ENCODE assay signal across 16 cellular contexts in genomic region chr3:41369838-41370237, GRCh38.
DNase-seq lines count a peak whose midpoint lies in the region; ATAC-seq and TF ChIP-seq lines count a peak whose summit lies in the region.
"Had no signal": no experiment of that assay in that cellular context is flagged by ENCODE, and none has a peak within 500 bp of the region (broad histone marks: within the 10 kb centered on the region; RNA-seq: fewer than 3 reads in every experiment).

No MANE protein-coding gene starts in this region.

- no peak overlapping the region for H3K9ac ChIP-seq in neural cell (ENCODE audit: low read length)
- H3K9ac ChIP-seq: BLaER1 had no signal

- H3K4me2 ChIP-seq in neural cell (ENCODE audit: low read length): no peak overlapping the region
- H3K4me2 ChIP-seq: BLaER1 had no signal

- no peaks in the 10 kb centered on the region for H3K9me2 ChIP-seq in neural cell (ENCODE audit: insufficient read depth, low read length)

- no peak for TF ChIP-seq EP300 in neural cell (conservative IDR thresholded peaks at IDR 0.05; ENCODE audit: poor library complexity, severe bottlenecking)

- ATAC-seq in SK-N-SH treated with all-trans-retinoic acid at 6 μM for 48 hours (peak; percentile 61), HG02885 (IDR thresholded peaks at IDR 0.05; ENCODE audit: poor library complexity, unreplicated experiment) (no peak)
- ATAC-seq: right lobe of liver, T-cell had no signal

- no peaks in the 10 kb centered on the region for H3K27me3 ChIP-seq in neural cell (ENCODE audit: insufficient read depth, low read depth, low read length)
- H3K27me3 ChIP-seq: BLaER1, esophagus muscularis mucosa, right lobe of liver had no signal

- CTCF ChIA-PET in HEK293T (lab: Yijun Ruan, JAX): interaction anchor here (0.7 kb wide), 1 partner anchor 1338 kb away, joined by 4 read pairs; no protein-coding TSS in a partner anchor

- TF ChIP-seq RAD21 in neural cell (conservative IDR thresholded peaks at IDR 0.05): no peak

- no peaks in the 10 kb centered on the region for H3K9me3 ChIP-seq in neural cell (ENCODE audit: low read length)
- H3K9me3 ChIP-seq: BLaER1, right lobe of liver, thoracic aorta had no signal

- no peak overlapping the region for H2AFZ ChIP-seq in neural cell (ENCODE audit: low read depth, low read length)

- DNase-seq in HEK293T (ENCODE audit: extremely low spot score) (peak; percentile 33), NCI-H2107 (lab: John Stamatoyannopoulos, UW) (peak; percentile 3), iPS-NIHi7 (ENCODE audit: extremely low spot score) (no peak)
- no peak for DNase-seq in activated CD4-positive, alpha-beta T cell treated with anti-CD3 and anti-CD28 coated beads for 4 hours
- DNase-seq: activated gamma-delta T cell treated with Interleukin-2 at 50 U/mL for 16 hours, DMS153, mesenchymal stem cell, NCI-H2081 treated with DMSO at 0.1 percent for 48 hours, right lobe of liver, T-cell had no signal

- H4K20me1 ChIP-seq in neural cell (ENCODE audit: insufficient read depth): no peaks in the 10 kb centered on the region
- H4K20me1 ChIP-seq: BLaER1 had no signal

- POLR2A ChIA-PET in HEK293T (lab: Yijun Ruan, JAX): no interaction called here

- H3K4me3 ChIP-seq in neural cell (ENCODE audit: low read length): peak overlapping the region; percentile 38
- H3K4me3 ChIP-seq: BLaER1, esophagus muscularis mucosa, right lobe of liver, thoracic aorta had no signal

- TF ChIP-seq CTCF in neural cell (IDR thresholded peaks at IDR 0.05; ENCODE audit: poor library complexity, severe bottlenecking): no peak

- peak overlapping the region; percentile 64 for H3K27ac ChIP-seq in neural cell (ENCODE audit: low read length)
- H3K27ac ChIP-seq: BLaER1, esophagus muscularis mucosa, right lobe of liver, thoracic aorta had no signal

- H3K36me3 ChIP-seq in neural cell (ENCODE audit: insufficient read depth, low read length): no peaks in the 10 kb centered on the region
- H3K36me3 ChIP-seq: BLaER1, esophagus muscularis mucosa, right lobe of liver, thoracic aorta had no signal

- no peaks in the 10 kb centered on the region for H3F3A ChIP-seq in neural cell (ENCODE audit: insufficient read depth, low read length, poor library complexity, severe bottlenecking)

- no peaks in the 10 kb centered on the region for H3K79me2 ChIP-seq in neural cell (replicated peaks; ENCODE audit: insufficient read depth, low read length)

TF ChIP-seq in HEK293T, 16 proteins besides CTCF, POLR2A, EP300 and RAD21:
- TF ChIP-seq, protein P1, sequence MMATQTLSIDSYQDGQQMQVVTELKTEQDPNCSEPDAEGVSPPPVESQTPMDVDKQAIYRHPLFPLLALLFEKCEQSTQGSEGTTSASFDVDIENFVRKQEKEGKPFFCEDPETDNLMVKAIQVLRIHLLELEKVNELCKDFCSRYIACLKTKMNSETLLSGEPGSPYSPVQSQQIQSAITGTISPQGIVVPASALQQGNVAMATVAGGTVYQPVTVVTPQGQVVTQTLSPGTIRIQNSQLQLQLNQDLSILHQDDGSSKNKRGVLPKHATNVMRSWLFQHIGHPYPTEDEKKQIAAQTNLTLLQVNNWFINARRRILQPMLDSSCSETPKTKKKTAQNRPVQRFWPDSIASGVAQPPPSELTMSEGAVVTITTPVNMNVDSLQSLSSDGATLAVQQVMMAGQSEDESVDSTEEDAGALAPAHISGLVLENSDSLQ (IDR thresholded peaks at IDR 0.05): no peak
- TF ChIP-seq ZNF384 (IDR thresholded peaks at IDR 0.05) (no peak), SP1 (IDR thresholded peaks at IDR 0.05) (no peak), ARNT (IDR thresholded peaks at IDR 0.05) (peak; percentile 72; the same call in 1 of the 2 replicates), HDGF (IDR thresholded peaks at IDR 0.05; ENCODE audit: borderline replicate concordance) (no peak), FOXK2 (IDR thresholded peaks at IDR 0.05) (no peak), FOXA1 (IDR thresholded peaks at IDR 0.05) (no peak)

TF ChIP-seq in SK-N-SH treated with all-trans-retinoic acid at 6 μM for 48 hours, 23 proteins besides CTCF, POLR2A, EP300 and RAD21:
- peak; percentile 37 for TF ChIP-seq ISL1 (CRISPR knock-in tag; IDR thresholded peaks at IDR 0.05)
- TF ChIP-seq TCF4 (CRISPR knock-in tag; IDR thresholded peaks at IDR 0.05; ENCODE audit: borderline replicate concordance): no peak

TF ChIP-seq in neural cell, 6 proteins besides CTCF, POLR2A, EP300 and RAD21:
- no peak for TF ChIP-seq TAF1 (IDR thresholded peaks at IDR 0.05; ENCODE audit: low read depth)
- TF ChIP-seq POLR2AphosphoS5 (IDR thresholded peaks at IDR 0.05): peak; percentile 19

Comparison
In these comparisons a context has a peak if more than half of its experiments do, and no peak if none do; other contexts are left out.
1. DNase-seq: peak in HEK293T (single experiment) and NCI-H2107 (single experiment); none in activated CD4-positive, alpha-beta T cell treated with anti-CD3 and anti-CD28 coated beads for 4 hours (0 of 2) and iPS-NIHi7 (single experiment).